Comparison of ENCODE assay signal across 21 cellular contexts in genomic region chr1:39663559-39663958, GRCh38. TPM values are rescaled to one million over a fixed set of nuclear protein-coding genes. Genes with fewer than 3 reads are reported as not detected.
"Had no signal": no experiment of that assay in that cellular context is flagged by ENCODE, and none has a peak within 500 bp of the region (broad histone marks: within the 10 kb centered on the region; RNA-seq: fewer than 3 reads in every experiment).

No MANE protein-coding gene starts in this region.

- H3K36me3 ChIP-seq: esophagus squamous epithelium, sigmoid colon, spleen had no signal

- H3K27ac ChIP-seq: coronary artery, esophagus squamous epithelium, psoas muscle, sigmoid colon, spleen had no signal

- H3K9me3 ChIP-seq: esophagus squamous epithelium, psoas muscle, sigmoid colon, spleen had no signal

- FAIRE-seq: TTC549 had no signal

- ATAC-seq: activated CD8-positive, alpha-beta T cell treated with anti-CD3 and anti-CD28 coated beads, Interleukin-2, amount 10 ng/mL, durations not matched to agents 7 days and 5 days; psoas muscle; stimulated activated naive CD8-positive, alpha-beta T cell treated with anti-CD3 and anti-CD28 coated beads, Interleukin-15, amount 100 ng/mL, for 72 hours had no signal

- DNase-seq: activated B cell treated with CpG ODN at 0.5 μM for 24 hours; activated CD4-positive, alpha-beta T cell treated with anti-CD3 and anti-CD28 coated beads for 48 hours; activated CD8-positive, alpha-beta memory T cell treated with anti-CD3 and anti-CD28 coated beads, Interleukin-2, amount 50 U/mL, for 4 hours; activated CD8-positive, alpha-beta T cell treated with anti-CD3 and anti-CD28 coated beads, Interleukin-2, amount 10 ng/mL, durations not matched to agents 7 days and 5 days; activated gamma-delta T cell; activated T-cell treated with anti-CD3 and anti-CD28 coated beads, Interleukin-2, amount 50 U/mL, for 48 hours; amniotic stem cell; esophagus squamous epithelium; glutamatergic neuron; hypothalamus; immature natural killer cell; sigmoid colon; spleen; stimulated activated naive CD8-positive, alpha-beta T cell treated with anti-CD3 and anti-CD28 coated beads, Interleukin-15, amount 100 ng/mL, for 72 hours had no signal

- H3K4me3 ChIP-seq: coronary artery, esophagus squamous epithelium, lung, psoas muscle, sigmoid colon, spleen had no signal

- H3K4me1 ChIP-seq: esophagus squamous epithelium, sigmoid colon, spleen had no signal

RNA-seq across cellular contexts. Expression of gene NT5C1A, which starts 8.3 kb away (rescaled TPM):
- total RNA-seq: activated B cell treated with CpG ODN at 0.5 μM for 24 hours; activated CD8-positive, alpha-beta T cell treated with anti-CD3 and anti-CD28 coated beads, Interleukin-2, amount 10 ng/mL, durations not matched to agents 7 days and 5 days; esophagus squamous epithelium; fibroblast of villous mesenchyme; lung; neural crest cell; osteocyte; sigmoid colon had no signal
- polyA plus RNA-seq: immature natural killer cell, lung, spleen had no signal

RNA-seq across cellular contexts. Expression of gene HEYL, which starts 24.1 kb away (rescaled TPM):
- total RNA-seq: activated B cell treated with CpG ODN at 0.5 μM for 24 hours; activated CD8-positive, alpha-beta T cell treated with anti-CD3 and anti-CD28 coated beads, Interleukin-2, amount 10 ng/mL, durations not matched to agents 7 days and 5 days had no signal
- polyA plus RNA-seq: immature natural killer cell had no signal

RNA-seq across cellular contexts. Expression of gene HPCAL4, which starts 27.7 kb away (rescaled TPM):
- total RNA-seq: activated B cell treated with CpG ODN at 0.5 μM for 24 hours, fibroblast of villous mesenchyme, osteocyte had no signal
